18 cellular contexts compared by ENCODE assay signal in genomic region chr3:148062590-148062989, GRCh38.
"Had no signal": no experiment of that assay in that cellular context is flagged by ENCODE, and none has a peak within 500 bp of the region (broad histone marks: within the 10 kb centered on the region; RNA-seq: fewer than 3 reads in every experiment).

No MANE protein-coding gene starts in this region.

- H3K27me3 ChIP-seq: body of pancreas, sigmoid colon, testis had no signal

- H3K36me3 ChIP-seq: sigmoid colon had no signal

- H3K27ac ChIP-seq: body of pancreas, parathyroid adenoma, sigmoid colon, testis had no signal

- H3K4me3 ChIP-seq: body of pancreas, sigmoid colon, testis had no signal

- H3K4me1 ChIP-seq: body of pancreas, parathyroid adenoma, testis had no signal

- ATAC-seq: activated CD8-positive, alpha-beta T cell treated with anti-CD3 and anti-CD28 coated beads for 36 hours; body of pancreas; stimulated activated memory B cell treated with anti-CD40 and anti-IgM and Interleukin-4, amounts not matched to agents 10 μg/mL and 1 μg/mL and 100 μg/mL, for 72 hours had no signal

- DNase-seq: activated CD4-positive, alpha-beta T cell treated with anti-CD3 and anti-CD28 coated beads for 48 hours; activated CD4-positive, CD25-positive, alpha-beta regulatory T cell; activated CD8-positive, alpha-beta T cell treated with anti-CD3 and anti-CD28 coated beads for 36 hours; activated naive CD4-positive, alpha-beta T cell treated with Interleukin-2 at 50 U/mL for 16 hours; activated naive CD8-positive, alpha-beta T cell treated with anti-CD3 and anti-CD28 coated beads, Interleukin-2, amount 10 ng/mL, durations not matched to agents 7 days and 5 days; activated T-cell treated with anti-CD3 and anti-CD28 coated beads, Interleukin-2, amount 50 U/mL, for 1 hour; amygdala; body of pancreas; central memory CD4-positive, alpha-beta T cell; endodermal cell; foreskin melanocyte; hypothalamus; islet precursor cell; sigmoid colon; stimulated activated CD4-positive, alpha-beta T cell treated with anti-CD3 and anti-CD28 coated beads, Interleukin-4, amount 100 ng/mL, for 4 hours; testis had no signal

- H3K9me3 ChIP-seq: body of pancreas, sigmoid colon, testis had no signal
